32 cellular contexts compared by ENCODE assay signal in genomic region chr11:30753994-30754393, GRCh38.
"Had no signal": no experiment of that assay in that cellular context is flagged by ENCODE, and none has a peak within 500 bp of the region (broad histone marks: within the 10 kb centered on the region; RNA-seq: fewer than 3 reads in every experiment).

No MANE protein-coding gene starts in this region.

- H3K4me3 ChIP-seq: adrenal gland, body of pancreas, breast epithelium had no signal

- DNase-seq: activated B cell treated with CpG ODN at 0.5 μM for 24 hours; activated CD4-positive, alpha-beta memory T cell treated with anti-CD3 and anti-CD28 coated beads for 36 hours; activated CD4-positive, alpha-beta T cell treated with anti-CD3 and anti-CD28 coated beads for 4 hours; activated CD4-positive, alpha-beta T cell treated with anti-CD3 and anti-CD28 coated beads, Interleukin-2, amount 10 ng/mL, durations not matched to agents 24 days and 14 days; activated CD4-positive, alpha-beta T cell treated with anti-CD3 and anti-CD28 coated beads, Interleukin-2, amount 50 U/mL, for 1 hour; activated CD4-positive, alpha-beta T cell treated with anti-CD3 and anti-CD28 coated beads, Interleukin-2, amount 50 U/mL, for 4 hours; activated CD4-positive, CD25-positive, alpha-beta regulatory T cell treated with anti-CD3 and anti-CD28 coated beads, Interleukin-2, amount 50 U/mL, for 72 hours; activated CD8-positive, alpha-beta memory T cell treated with anti-CD3 and anti-CD28 coated beads, Interleukin-2, amount 50 U/mL, for 4 hours; activated CD8-positive, alpha-beta T cell treated with anti-CD3 and anti-CD28 coated beads for 36 hours; activated effector memory CD4-positive, alpha-beta T cell treated with anti-CD3 and anti-CD28 coated beads, Interleukin-2, amount 50 U/mL, for 16 hours; activated gamma-delta T cell treated with Interleukin-2 at 50 U/mL for 16 hours; activated naive CD4-positive, alpha-beta T cell; activated naive CD4-positive, alpha-beta T cell treated with anti-CD3 and anti-CD28 coated beads for 36 hours; activated naive CD4-positive, alpha-beta T cell treated with anti-CD3 and anti-CD28 coated beads, Interleukin-2, amount 50 U/mL, for 16 hours; activated naive CD8-positive, alpha-beta T cell treated with anti-CD3 and anti-CD28 coated beads for 36 hours; activated T-cell treated with anti-CD3 and anti-CD28 coated beads for 4 hours; activated T-cell treated with anti-CD3 and anti-CD28 coated beads, Interleukin-2, amount 50 U/mL, for 1 hour; activated T-cell treated with anti-CD3 and anti-CD28 coated beads, Interleukin-2, amount 50 U/mL, for 4 hours; activated T-cell treated with anti-CD3 and anti-CD28 coated beads, Interleukin-2, amount 50 U/mL, for 72 hours; adrenal gland; amniotic stem cell; aorta; body of pancreas; brain microvascular endothelial cell; central memory CD4-positive, alpha-beta T cell; T-helper 1 cell; T-helper 2 cell; T-helper 9 cell had no signal

- H3K9me3 ChIP-seq: adrenal gland, body of pancreas, breast epithelium had no signal

- H3K27ac ChIP-seq: adrenal gland, body of pancreas, brain microvascular endothelial cell, breast epithelium, VCaP had no signal

- H3K4me1 ChIP-seq: adrenal gland, body of pancreas, breast epithelium had no signal

- ATAC-seq: activated CD8-positive, alpha-beta T cell treated with anti-CD3 and anti-CD28 coated beads for 36 hours; activated naive CD4-positive, alpha-beta T cell treated with anti-CD3 and anti-CD28 coated beads, Interleukin-2, amount 50 U/mL, for 72 hours; activated T-cell treated with anti-CD3 and anti-CD28 coated beads, Interleukin-2, amount 50 U/mL, for 4 hours; activated T-cell treated with anti-CD3 and anti-CD28 coated beads, Interleukin-2, amount 50 U/mL, for 72 hours; activated T-helper 17 cell treated with anti-CD3 and anti-CD28 coated beads, Interleukin-2, amount 50 U/mL, for 72 hours; body of pancreas had no signal

- H3K36me3 ChIP-seq: adrenal gland, brain microvascular endothelial cell, breast epithelium had no signal
